Comparison of ENCODE assay signal across 32 cellular contexts in genomic region chr6:3819161-3820110, GRCh38. TPM values are rescaled to one million over a fixed set of nuclear protein-coding genes. Genes with fewer than 3 reads are reported as not detected.
DNase-seq lines count a peak whose midpoint lies in the region; ATAC-seq, FAIRE-seq and TF ChIP-seq lines count a peak whose summit lies in the region.
"Had no signal": no experiment of that assay in that cellular context is flagged by ENCODE, and none has a peak within 500 bp of the region (broad histone marks: within the 10 kb centered on the region; RNA-seq: fewer than 3 reads in every experiment).

No MANE protein-coding gene starts in this region.

- H3K4me2 ChIP-seq in astrocyte (ENCODE audit: low read length), result no peak overlapping the region
- H3K4me2 ChIP-seq: GM23338 had no signal

- H3K9ac ChIP-seq in astrocyte (ENCODE audit: low read length), result no peak overlapping the region
- H3K9ac ChIP-seq: parathyroid adenoma had no signal

- no peak for TF ChIP-seq EP300 in gastroesophageal sphincter (IDR thresholded peaks at IDR 0.05)

- H3K36me3 Mint-ChIP-seq in astrocyte (ENCODE audit: low read depth, unreplicated experiment), result no peaks in the 10 kb centered on the region
- H3K36me3 Mint-ChIP-seq: CD8-positive, alpha-beta T cell had no signal

- 60 to 63% methylated on average over 2 to 3 of the region's 12 CpGs for WGBS in gastroesophageal sphincter (ENCODE audit: low coverage in 1 of 2), 2 donors
- 82% methylated on average over 12 of the region's 12 CpGs for WGBS in prostate gland

- intact Hi-C loops in sciatic nerve (cut with DNase I) (no loop called here), upper lobe of right lung (cut with DNase I) (no loop called here), prostate gland (cut with DNase I) (no loop called here)

- no peak overlapping the region for H3K27ac ChIP-seq in astrocyte (ENCODE audit: low read depth, low read length)
- H3K27ac ChIP-seq in gastroesophageal sphincter, result peak overlapping the region in 3 of 4 donors; percentile 66 to 71 (median 68)
- no peak overlapping the region for H3K27ac ChIP-seq in upper lobe of right lung
- H3K27ac ChIP-seq in prostate gland, result no peak overlapping the region
- H3K27ac ChIP-seq: parathyroid adenoma, SK-N-MC, thoracic aorta had no signal

- no peak overlapping the region for H3K27ac Mint-ChIP-seq in astrocyte (ENCODE audit: unreplicated experiment)
- H3K27ac Mint-ChIP-seq: CD8-positive, alpha-beta T cell; GM23338; HFFc6 had no signal

- H3K4me1 Mint-ChIP-seq in astrocyte (ENCODE audit: low read depth, unreplicated experiment), result peaks cover 15% of the 10 kb centered on the region

- peak overlapping the region; percentile 45 for H3K4me3 Mint-ChIP-seq in astrocyte (ENCODE audit: unreplicated experiment)
- H3K4me3 Mint-ChIP-seq: CD8-positive, alpha-beta T cell; GM23338; HFFc6; nephron progenitor cell had no signal

- H3K9me3 ChIP-seq in astrocyte (ENCODE audit: insufficient read depth, low read depth, low read length) (no peaks in the 10 kb centered on the region), gastroesophageal sphincter (no peaks in the 10 kb centered on the region), upper lobe of right lung (no peaks in the 10 kb centered on the region), prostate gland (no peaks in the 10 kb centered on the region)
- H3K9me3 ChIP-seq: adrenal gland, thoracic aorta had no signal

- H3K4me3 ChIP-seq in AG10803 (ENCODE audit: low read length) (no peak overlapping the region), astrocyte (ENCODE audit: insufficient read depth, low read depth, low read length) (no peak overlapping the region), gastroesophageal sphincter (no peak overlapping the region), upper lobe of right lung (no peak overlapping the region), prostate gland (no peak overlapping the region)
- H3K4me3 ChIP-seq: adrenal gland, GM23338, SK-N-MC, thoracic aorta had no signal

- TF ChIP-seq POLR2A in gastroesophageal sphincter (IDR thresholded peaks at IDR 0.05) (no peak), prostate gland (IDR thresholded peaks at IDR 0.05) (no peak)

- no peaks in the 10 kb centered on the region for H3K27me3 Mint-ChIP-seq in astrocyte (ENCODE audit: low read depth, unreplicated experiment)

- DNase-seq in AG10803 (ENCODE audit: low read depth), result peak; percentile 50
- DNase-seq in astrocyte (ENCODE audit: low read depth), result no peak
- DNase-seq in sciatic nerve (ENCODE audit: low spot score), result no peak
- DNase-seq in upper lobe of right lung, result no peak
- no peak for DNase-seq in iPS-NIHi11 (ENCODE audit: low spot score)
- no peak for DNase-seq in prostate gland (ENCODE audit: low spot score)
- DNase-seq: activated CD4-positive, alpha-beta T cell treated with anti-CD3 and anti-CD28 coated beads for 4 hours; activated naive CD4-positive, alpha-beta T cell treated with Interleukin-2 at 50 U/mL for 16 hours; activated T-cell treated with anti-CD3 and anti-CD28 coated beads, Interleukin-2, amount 50 U/mL, for 48 hours; CD8-positive, alpha-beta T cell; effector CD8-positive, alpha-beta T cell; erythroblast; HFFc6; MV-4-11; NCI-H1436 treated with DMSO at 0.1 percent for 48 hours; NCI-H446 treated with DMSO at 0.1 percent for 48 hours; NCI-H82; nephron progenitor cell; right cardiac atrium; stimulated activated CD4-positive, alpha-beta T cell treated with anti-CD3 and anti-CD28 coated beads, Interleukin-4, amount 100 ng/mL, for 4 hours; stimulated activated naive CD4-positive, alpha-beta T cell had no signal

- H3K27me3 ChIP-seq in astrocyte (ENCODE audit: insufficient read depth, low read length) (no peaks in the 10 kb centered on the region), gastroesophageal sphincter (no peaks in the 10 kb centered on the region), upper lobe of right lung (no peaks in the 10 kb centered on the region), prostate gland (replicated peaks; ENCODE audit: insufficient read depth) (no peaks in the 10 kb centered on the region)
- H3K27me3 ChIP-seq: adrenal gland had no signal

- ATAC-seq in gastroesophageal sphincter (peak; percentile 43), sciatic nerve (peak; percentile 48), upper lobe of right lung (no peak), HG03097 (IDR thresholded peaks at IDR 0.05; ENCODE audit: low FRiP score, unreplicated experiment) (no peak)
- ATAC-seq: CD8-positive, alpha-beta T cell; right cardiac atrium had no signal

- peaks cover 1% of the 10 kb centered on the region for H3K4me1 ChIP-seq in astrocyte (ENCODE audit: insufficient read depth, low read length)
- H3K4me1 ChIP-seq in gastroesophageal sphincter, result peaks cover 5 to 41% (median 12%) of the 10 kb centered on the region in 3 donors
- peaks cover 11% of the 10 kb centered on the region for H3K4me1 ChIP-seq in upper lobe of right lung
- H3K4me1 ChIP-seq in prostate gland (replicated peaks), result no peaks in the 10 kb centered on the region
- H3K4me1 ChIP-seq: adrenal gland, parathyroid adenoma had no signal

- no peaks in the 10 kb centered on the region for H3K36me3 ChIP-seq in astrocyte (ENCODE audit: insufficient read depth, low read length)
- no peaks in the 10 kb centered on the region for H3K36me3 ChIP-seq in gastroesophageal sphincter
- no peaks in the 10 kb centered on the region for H3K36me3 ChIP-seq in upper lobe of right lung
- no peaks in the 10 kb centered on the region for H3K36me3 ChIP-seq in prostate gland
- H3K36me3 ChIP-seq: adrenal gland, thoracic aorta had no signal

- H4K20me1 ChIP-seq in astrocyte (ENCODE audit: insufficient read depth, low read length), result no peaks in the 10 kb centered on the region

- TF ChIP-seq CTCF in AG10803 (conservative IDR thresholded peaks at IDR 0.05; ENCODE audit: low read length) (no peak), astrocyte (IDR thresholded peaks at IDR 0.05; ENCODE audit: insufficient read depth, low read depth, low read length) (no peak), gastroesophageal sphincter (IDR thresholded peaks at IDR 0.05) (no peak), upper lobe of right lung (IDR thresholded peaks at IDR 0.05) (no peak), prostate gland (IDR thresholded peaks at IDR 0.05) (no peak)

- H2AFZ ChIP-seq in astrocyte (ENCODE audit: low read depth, low read length), result no peak overlapping the region
- H2AFZ ChIP-seq: GM23338, parathyroid adenoma had no signal

- FAIRE-seq in astrocyte (lab: Jason Lieb, UNC), result no peak
- FAIRE-seq: A204.1, colon, GM12891, keratinocyte had no signal

- H3K9me3 Mint-ChIP-seq in astrocyte (ENCODE audit: unreplicated experiment), result no peaks in the 10 kb centered on the region
- H3K9me3 Mint-ChIP-seq: CD8-positive, alpha-beta T cell; GM23338; HFFc6; nephron progenitor cell had no signal

- H3K79me2 ChIP-seq in astrocyte (ENCODE audit: insufficient read depth, low read length), result no peaks in the 10 kb centered on the region
- H3K79me2 ChIP-seq: parathyroid adenoma had no signal

RNA-seq across cellular contexts. Expression of gene FAM50B, which starts 29.7 kb away (rescaled TPM):
- total RNA-seq in astrocyte (4.6 and 5.0 TPM in 2 replicates), gastroesophageal sphincter (10 to 100 TPM; 14.7 to 23.7 (median 18.8) TPM), sciatic nerve (9.6 TPM), upper lobe of right lung (13.1 TPM), prostate gland (10 to 100 TPM; 14.2 to 36.4 TPM)

Comparison
In these comparisons a context has a peak if more than half of its experiments do, and no peak if none do; other contexts are left out.
1. H3K27ac ChIP-seq: peak in gastroesophageal sphincter (3 of 4); none in astrocyte (single experiment), upper lobe of right lung (single experiment) and prostate gland (0 of 2).
2. ATAC-seq: peak in gastroesophageal sphincter (single experiment) and sciatic nerve (single experiment); none in upper lobe of right lung (single experiment) and HG03097 (single experiment).